Comparison of ENCODE assay signal across 31 cellular contexts in the genomic region with DNA sequence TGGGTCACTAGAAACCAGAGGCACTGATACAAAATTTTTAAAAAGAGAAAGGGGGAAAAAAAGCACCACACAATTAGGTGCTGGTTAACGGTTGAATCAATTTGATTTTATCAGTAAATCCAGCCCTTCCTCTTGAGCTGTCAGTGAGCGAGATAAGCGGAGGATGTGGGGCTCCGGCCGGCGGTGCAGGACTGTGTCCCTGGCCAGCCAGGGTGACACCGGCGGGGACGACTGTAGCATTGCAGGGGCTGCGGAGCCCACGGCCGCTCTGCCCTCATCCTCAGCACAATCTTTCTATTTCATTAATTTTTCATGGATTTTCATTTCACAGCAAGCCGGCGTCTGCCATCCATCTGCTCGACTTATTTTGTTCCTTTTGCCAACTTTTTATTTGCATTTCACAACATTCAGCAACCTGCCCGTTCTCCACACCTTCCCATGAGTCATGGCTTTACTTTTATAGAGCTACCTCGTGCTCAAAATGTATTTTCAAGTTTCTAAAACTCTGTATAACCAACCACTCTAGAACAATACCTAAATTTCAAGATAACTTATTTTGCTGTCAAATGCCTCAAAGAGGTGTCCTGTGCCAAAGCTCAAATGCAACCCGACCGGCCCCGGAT. TPM values are rescaled to one million over a fixed set of nuclear protein-coding genes. Genes with fewer than 3 reads are reported as not detected.
DNase-seq lines count a peak whose midpoint lies in the region; ATAC-seq and TF ChIP-seq lines count a peak whose summit lies in the region.
"Had no signal": no experiment of that assay in that cellular context is flagged by ENCODE, and none has a peak within 500 bp of the region (broad histone marks: within the 10 kb centered on the region; RNA-seq: fewer than 3 reads in every experiment).

No MANE protein-coding gene starts in this region.

- no peaks in the 10 kb centered on the region for H3K79me2 ChIP-seq in trophoblast cell (ENCODE audit: control insufficient read depth, insufficient read depth, low read length, poor library complexity)

- no peak overlapping the region for H3K4ac ChIP-seq in trophoblast cell (ENCODE audit: low read depth, low read length)

- H4K12ac ChIP-seq in trophoblast cell (ENCODE audit: low read depth, low read length), result no peak overlapping the region

- H3K4me3 ChIP-seq in esophagus (ENCODE audit: low read depth in 1 of 2, low read length in 2 of 2) (peak overlapping the region; percentile 30 to 47), prostate gland (no peak overlapping the region), trophoblast cell (ENCODE audit: low read depth, low read length) (no peak overlapping the region), MG63 (no peak overlapping the region)
- H3K4me3 ChIP-seq: A549, coronary artery, K562, Peyer's patch, right atrium auricular region, SJCRH30, spleen, transverse colon had no signal

- intact Hi-C loops in prostate gland (cut with DNase I), result no loop called here

- H4K8ac ChIP-seq in trophoblast cell (ENCODE audit: low read depth, low read length), result no peak overlapping the region

- TF ChIP-seq POLR2A in prostate gland (IDR thresholded peaks at IDR 0.05), result no peak

- no peak overlapping the region for H3K4me2 ChIP-seq in trophoblast cell (ENCODE audit: low read length)
- H3K4me2 ChIP-seq: A549 had no signal

- H3K4me1 ChIP-seq in esophagus (ENCODE audit: control insufficient read depth in 2 of 2, insufficient read depth in 2 of 2, low read length in 1 of 2) (no peaks in the 10 kb centered on the region), prostate gland (replicated peaks) (peaks cover 4% of the 10 kb centered on the region), trophoblast cell (ENCODE audit: control insufficient read depth in 1 of 2, insufficient read depth in 2 of 2, low read length in 2 of 2) (peaks cover 8% of the 10 kb centered on the region in 2 experiments)
- H3K4me1 ChIP-seq: A549, SJCRH30 had no signal

- H3K27ac ChIP-seq in esophagus (ENCODE audit: low read depth in 2 of 2, low read length in 1 of 2), result peak overlapping the region in 1 of 2 donors; percentile 58
- H3K27ac ChIP-seq in prostate gland, result no peak overlapping the region
- no peak overlapping the region for H3K27ac ChIP-seq in trophoblast cell (ENCODE audit: low read depth, low read length)
- H3K27ac ChIP-seq: A549, coronary artery, Peyer's patch, right atrium auricular region, SJCRH30, spleen, transverse colon had no signal

- H3K9me3 ChIP-seq in esophagus (ENCODE audit: control insufficient read depth in 2 of 2, insufficient read depth in 1 of 2, low read depth in 1 of 2, low read length in 1 of 2) (no peaks in the 10 kb centered on the region), prostate gland (no peaks in the 10 kb centered on the region), trophoblast cell (ENCODE audit: insufficient read depth, low read depth, low read length) (no peaks in the 10 kb centered on the region), MG63 (no peaks in the 10 kb centered on the region)
- H3K9me3 ChIP-seq: A549, Peyer's patch, right atrium auricular region, SJCRH30, spleen, transverse colon had no signal

- H3K79me1 ChIP-seq in trophoblast cell (ENCODE audit: low read length), result no peaks in the 10 kb centered on the region

- H2BK12ac ChIP-seq in trophoblast cell (ENCODE audit: low read length), result no peak overlapping the region

- no peak for TF ChIP-seq CTCF in prostate gland (IDR thresholded peaks at IDR 0.05)

- H2AK5ac ChIP-seq in trophoblast cell (ENCODE audit: low read length), result no peak overlapping the region

- H3K27me3 ChIP-seq in esophagus (ENCODE audit: control insufficient read depth in 1 of 2, insufficient read depth in 2 of 2, low read length in 2 of 2) (no peaks in the 10 kb centered on the region), prostate gland (replicated peaks; ENCODE audit: insufficient read depth) (no peaks in the 10 kb centered on the region), trophoblast cell (ENCODE audit: insufficient read depth, low read length) (peaks cover 19% of the 10 kb centered on the region), MG63 (peaks cover 35% of the 10 kb centered on the region)
- H3K27me3 ChIP-seq: SJCRH30 had no signal

- no peak overlapping the region for H2AFZ ChIP-seq in trophoblast cell (ENCODE audit: insufficient read depth, low read length, poor library complexity)

- no peak overlapping the region for H3K18ac ChIP-seq in trophoblast cell (ENCODE audit: low read length)

- H2BK120ac ChIP-seq in trophoblast cell (ENCODE audit: insufficient read depth, low read length, poor library complexity), result no peak overlapping the region

- H4K91ac ChIP-seq in trophoblast cell (ENCODE audit: low read depth, low read length), result no peak overlapping the region

- no peak overlapping the region for H3K23ac ChIP-seq in trophoblast cell (ENCODE audit: low read length)

- DNase-seq in NCI-H748 (lab: John Stamatoyannopoulos, UW; ENCODE audit: unreplicated experiment), result peak; percentile 41
- DNase-seq in NCI-H748 treated with DMSO at 0.1 percent for 48 hours (lab: John Stamatoyannopoulos, UW), result no peak
- DNase-seq in NCI-H526 treated with DMSO at 0.1 percent for 48 hours (lab: John Stamatoyannopoulos, UW), result peak; percentile 45
- DNase-seq in prostate gland (ENCODE audit: low spot score), result peak; percentile 61
- DNase-seq in trophoblast cell, result no peak
- DNase-seq in MG63, result no peak
- DNase-seq: activated CD4-positive, alpha-beta memory T cell treated with anti-CD3 and anti-CD28 coated beads, Interleukin-2, amount 10 ng/mL, durations not matched to agents 7 days and 5 days; activated CD4-positive, CD25-positive, alpha-beta regulatory T cell treated with anti-CD3 and anti-CD28 coated beads, Interleukin-2, amount 50 U/mL, for 72 hours; activated CD8-positive, alpha-beta memory T cell treated with anti-CD3 and anti-CD28 coated beads, Interleukin-2, amount 50 U/mL, for 48 hours; CD8-positive, alpha-beta T cell; endodermal cell; left ventricle myocardium superior; midbrain; MM.1S; naive thymus-derived CD8-positive, alpha-beta T cell; NCI-H1417 treated with DMSO at 0.1 percent for 48 hours; NCI-H510A; Peyer's patch; SJCRH30; spleen; transverse colon had no signal

- no peak overlapping the region for H2BK5ac ChIP-seq in trophoblast cell (ENCODE audit: low read depth, low read length, poor library complexity)

- H3K9ac ChIP-seq in trophoblast cell (ENCODE audit: low read length), result no peak overlapping the region

- no peak for ATAC-seq in GM18867 (IDR thresholded peaks at IDR 0.05; ENCODE audit: unreplicated experiment)
- ATAC-seq: A549; CD8-positive, alpha-beta T cell; K562; left ventricle myocardium superior; naive thymus-derived CD8-positive, alpha-beta T cell had no signal

- H3K36me3 ChIP-seq in esophagus (ENCODE audit: control insufficient read depth in 2 of 2, insufficient read depth in 2 of 2, low read length in 1 of 2) (no peaks in the 10 kb centered on the region), prostate gland (no peaks in the 10 kb centered on the region), trophoblast cell (ENCODE audit: control insufficient read depth in 1 of 2, insufficient read depth in 2 of 2, low read length in 2 of 2) (no peaks in the 10 kb centered on the region), MG63 (no peaks in the 10 kb centered on the region)
- H3K36me3 ChIP-seq: Peyer's patch, right atrium auricular region, SJCRH30, spleen, transverse colon had no signal

- no peak overlapping the region for H3K14ac ChIP-seq in trophoblast cell (ENCODE audit: low read length)

- 34 to 36% methylated on average over 20 of the region's 20 CpGs for WGBS in esophagus, 2 donors
- WGBS in prostate gland, result 42% methylated on average over 20 of the region's 20 CpGs
- WGBS in trophoblast cell (ENCODE audit: extremely low coverage, insufficient coverage, insufficient read length), result no CpG with 5 or more reads among the region's 20 CpGs

RNA-seq across cellular contexts. Expression of a gene that starts 4.7 kb away (rescaled TPM):
- polyA plus RNA-seq in esophagus, result under 1 TPM; 0.33 to 0.65 TPM
- 10 to 100 TPM in 1 of 2 donors, under 1 TPM in 1; 0.36 to 10.5 TPM for total RNA-seq in prostate gland
- polyA plus RNA-seq in trophoblast cell (2013), result 0.15 and 0.21 TPM in 2 replicates
- not detected in 2 replicates for total RNA-seq in MG63 (2014; rRNA removed; shearing (Covaris generic); ENCODE audit: low replicate concordance)
- total RNA-seq: cardiac septum; G401; HT1080; K562; naive thymus-derived CD8-positive, alpha-beta T cell; osteoblast; SJCRH30 had no signal
- polyA plus RNA-seq: A549; K562; naive thymus-derived CD8-positive, alpha-beta T cell had no signal

Comparison
In these comparisons a context has a peak if more than half of its experiments do, and no peak if none do; other contexts are left out.
1. DNase-seq: peak in NCI-H748 (single experiment), NCI-H526 treated with DMSO at 0.1 percent for 48 hours (single experiment) and prostate gland (single experiment); none in NCI-H748 treated with DMSO at 0.1 percent for 48 hours (single experiment), trophoblast cell (0 of 2) and MG63 (single experiment).
2. H3K4me3 ChIP-seq: peak in esophagus (2 of 2); none in prostate gland (0 of 2), trophoblast cell (single experiment) and MG63 (single experiment).